In genomic region chr19:16898306-16899015, GRCh38 we compare ENCODE assay signal across 1 cellular context.
TF ChIP-seq lines count a peak whose summit lies in the region.

No MANE protein-coding gene starts in this region.

TF ChIP-seq in SK-N-SH, 30 proteins besides CTCF, POLR2A, EP300 and RAD21 (continued from another document):
- TF ChIP-seq IRF3 (IDR thresholded peaks at IDR 0.05; ENCODE audit: low read depth, low read length) = no peak
- TF ChIP-seq GABPA (IDR thresholded peaks at IDR 0.05; ENCODE audit: low read depth) = no peak
- no peak for TF ChIP-seq FOSL2 (IDR thresholded peaks at IDR 0.05; ENCODE audit: borderline replicate concordance, low read depth)
- TF ChIP-seq REST (IDR thresholded peaks at IDR 0.05; ENCODE audit: low read depth, low read length) = no peak
- TF ChIP-seq USF1 (IDR thresholded peaks at IDR 0.05; ENCODE audit: borderline replicate concordance, low read depth) = no peak
- TF ChIP-seq SIN3A (IDR thresholded peaks at IDR 0.05; ENCODE audit: borderline replicate concordance, low read depth, low read length) = no peak
- no peak for TF ChIP-seq JUND (IDR thresholded peaks at IDR 0.05)
- no peak for TF ChIP-seq TCF12 (IDR thresholded peaks at IDR 0.05)
- TF ChIP-seq NRF1 (IDR thresholded peaks at IDR 0.05; ENCODE audit: low read depth, low read length) = no peak
- no peak for TF ChIP-seq USF2 (IDR thresholded peaks at IDR 0.05; ENCODE audit: borderline replicate concordance, low read depth, low read length)
- TF ChIP-seq MEF2A (IDR thresholded peaks at IDR 0.05; ENCODE audit: borderline replicate concordance, low read depth) = no peak
- no peak for TF ChIP-seq EZH2phosphoT487 (IDR thresholded peaks at IDR 0.05; ENCODE audit: borderline replicate concordance, low read depth)
- no peak for TF ChIP-seq ZBTB33 (IDR thresholded peaks at IDR 0.05; ENCODE audit: borderline replicate concordance, low read depth)
TF ChIP-seq in SK-N-SH: peak in this region for 0.
